1 cellular context compared by ENCODE assay signal in the genomic region with DNA sequence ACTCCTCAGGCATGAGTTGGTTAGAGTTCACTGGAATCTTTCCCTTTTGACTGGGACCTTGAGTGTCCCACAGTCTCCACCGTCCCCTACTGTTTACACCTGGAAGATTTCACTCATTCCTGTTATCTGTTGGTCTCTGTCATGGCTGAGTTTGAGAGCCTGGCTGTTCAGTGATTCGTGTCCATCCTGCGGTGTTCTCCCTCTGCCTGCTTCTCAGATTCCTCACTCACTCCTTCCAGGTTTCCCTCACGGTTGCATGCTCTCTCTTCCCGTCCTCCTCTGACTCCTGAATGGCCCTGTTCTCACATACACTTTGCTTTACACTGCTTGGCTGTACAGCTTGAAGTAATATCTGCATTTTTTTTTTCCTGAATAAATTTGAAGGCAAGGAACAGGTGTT.
TF ChIP-seq lines count a peak whose summit lies in the region.

No MANE protein-coding gene starts in this region.

TF ChIP-seq in SK-N-SH, 30 proteins besides CTCF, POLR2A, EP300 and RAD21 (continued from another document):
- TF ChIP-seq, protein P1, sequence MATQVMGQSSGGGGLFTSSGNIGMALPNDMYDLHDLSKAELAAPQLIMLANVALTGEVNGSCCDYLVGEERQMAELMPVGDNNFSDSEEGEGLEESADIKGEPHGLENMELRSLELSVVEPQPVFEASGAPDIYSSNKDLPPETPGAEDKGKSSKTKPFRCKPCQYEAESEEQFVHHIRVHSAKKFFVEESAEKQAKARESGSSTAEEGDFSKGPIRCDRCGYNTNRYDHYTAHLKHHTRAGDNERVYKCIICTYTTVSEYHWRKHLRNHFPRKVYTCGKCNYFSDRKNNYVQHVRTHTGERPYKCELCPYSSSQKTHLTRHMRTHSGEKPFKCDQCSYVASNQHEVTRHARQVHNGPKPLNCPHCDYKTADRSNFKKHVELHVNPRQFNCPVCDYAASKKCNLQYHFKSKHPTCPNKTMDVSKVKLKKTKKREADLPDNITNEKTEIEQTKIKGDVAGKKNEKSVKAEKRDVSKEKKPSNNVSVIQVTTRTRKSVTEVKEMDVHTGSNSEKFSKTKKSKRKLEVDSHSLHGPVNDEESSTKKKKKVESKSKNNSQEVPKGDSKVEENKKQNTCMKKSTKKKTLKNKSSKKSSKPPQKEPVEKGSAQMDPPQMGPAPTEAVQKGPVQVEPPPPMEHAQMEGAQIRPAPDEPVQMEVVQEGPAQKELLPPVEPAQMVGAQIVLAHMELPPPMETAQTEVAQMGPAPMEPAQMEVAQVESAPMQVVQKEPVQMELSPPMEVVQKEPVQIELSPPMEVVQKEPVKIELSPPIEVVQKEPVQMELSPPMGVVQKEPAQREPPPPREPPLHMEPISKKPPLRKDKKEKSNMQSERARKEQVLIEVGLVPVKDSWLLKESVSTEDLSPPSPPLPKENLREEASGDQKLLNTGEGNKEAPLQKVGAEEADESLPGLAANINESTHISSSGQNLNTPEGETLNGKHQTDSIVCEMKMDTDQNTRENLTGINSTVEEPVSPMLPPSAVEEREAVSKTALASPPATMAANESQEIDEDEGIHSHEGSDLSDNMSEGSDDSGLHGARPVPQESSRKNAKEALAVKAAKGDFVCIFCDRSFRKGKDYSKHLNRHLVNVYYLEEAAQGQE (IDR thresholded peaks at IDR 0.05; ENCODE audit: low read depth, low read length): no peak
- TF ChIP-seq, protein P2, sequence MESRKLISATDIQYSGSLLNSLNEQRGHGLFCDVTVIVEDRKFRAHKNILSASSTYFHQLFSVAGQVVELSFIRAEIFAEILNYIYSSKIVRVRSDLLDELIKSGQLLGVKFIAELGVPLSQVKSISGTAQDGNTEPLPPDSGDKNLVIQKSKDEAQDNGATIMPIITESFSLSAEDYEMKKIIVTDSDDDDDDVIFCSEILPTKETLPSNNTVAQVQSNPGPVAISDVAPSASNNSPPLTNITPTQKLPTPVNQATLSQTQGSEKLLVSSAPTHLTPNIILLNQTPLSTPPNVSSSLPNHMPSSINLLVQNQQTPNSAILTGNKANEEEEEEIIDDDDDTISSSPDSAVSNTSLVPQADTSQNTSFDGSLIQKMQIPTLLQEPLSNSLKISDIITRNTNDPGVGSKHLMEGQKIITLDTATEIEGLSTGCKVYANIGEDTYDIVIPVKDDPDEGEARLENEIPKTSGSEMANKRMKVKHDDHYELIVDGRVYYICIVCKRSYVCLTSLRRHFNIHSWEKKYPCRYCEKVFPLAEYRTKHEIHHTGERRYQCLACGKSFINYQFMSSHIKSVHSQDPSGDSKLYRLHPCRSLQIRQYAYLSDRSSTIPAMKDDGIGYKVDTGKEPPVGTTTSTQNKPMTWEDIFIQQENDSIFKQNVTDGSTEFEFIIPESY (IDR thresholded peaks at IDR 0.05; ENCODE audit: borderline replicate concordance, low read depth): no peak
- no peak for TF ChIP-seq SMC3 (IDR thresholded peaks at IDR 0.05; ENCODE audit: low read depth, low read length)
